ENCODE assay signal across 9 cellular contexts in genomic region chr5:102895223-102895622, GRCh38.
"Had no signal": no experiment of that assay in that cellular context is flagged by ENCODE, and none has a peak within 500 bp of the region (broad histone marks: within the 10 kb centered on the region; RNA-seq: fewer than 3 reads in every experiment).

No MANE protein-coding gene starts in this region.

- H3K27ac ChIP-seq: GM23248 had no signal

- H3K4me2 ChIP-seq: GM23338 had no signal

- DNase-seq: GM23248, GOT3, H7, H9, HCEC 1CT, HFFc6 had no signal

- H3K9me3 ChIP-seq: HAP-1 had no signal

- H3K4me3 ChIP-seq: GM23248, GM23338, HAP-1 had no signal

- H2AFZ ChIP-seq: GM23248, GM23338 had no signal

- H3K36me3 ChIP-seq: HAP-1 had no signal

- ATAC-seq: GM23338, HCT116 had no signal

- H3K9ac ChIP-seq: GM23248 had no signal
